1 cellular context compared by ENCODE assay signal in genomic region chr19:11265785-11266236, GRCh38.
TF ChIP-seq lines count a peak whose summit lies in the region.

No MANE protein-coding gene starts in this region.

TF ChIP-seq in HepG2, 621 proteins besides CTCF, POLR2A, EP300 and RAD21 (continued from another document and continues in another):
- TF ChIP-seq ZBTB34 (CRISPR knock-in tag; IDR thresholded peaks at IDR 0.05) (peak; percentile 96), NFAT5 (CRISPR knock-in tag; IDR thresholded peaks at IDR 0.05) (0 out of 2 replicates have a peak, but pooled peaks have one; percentile 80), ZSCAN9 (CRISPR knock-in tag; IDR thresholded peaks at IDR 0.05; ENCODE audit: borderline replicate concordance) (peak; percentile 97), IRF1 (CRISPR knock-in tag; IDR thresholded peaks at IDR 0.05; ENCODE audit: low read depth) (0 out of 2 replicates have a peak, but pooled peaks have one; percentile 52), SRY (CRISPR knock-in tag; IDR thresholded peaks at IDR 0.05) (0 out of 2 replicates have a peak, but pooled peaks have one; percentile 71), ZNF770 (CRISPR knock-in tag; IDR thresholded peaks at IDR 0.05) (peak; percentile 96), SMAD1 (CRISPR knock-in tag; IDR thresholded peaks at IDR 0.05; ENCODE audit: borderline replicate concordance, low read depth) (peak; percentile 89; the same call in 1 of the 2 replicates), DR1 (CRISPR knock-in tag; IDR thresholded peaks at IDR 0.05) (0 out of 2 replicates have a peak, but pooled peaks have one; percentile 32), ZNF414 (CRISPR knock-in tag; IDR thresholded peaks at IDR 0.05) (peak; percentile 82), TEAD2 (CRISPR knock-in tag; IDR thresholded peaks at IDR 0.05) (no peak), SMAD9 (CRISPR knock-in tag; IDR thresholded peaks at IDR 0.05) (peak; percentile 97), ZNF530 (CRISPR knock-in tag; IDR thresholded peaks at IDR 0.05; ENCODE audit: low read depth) (no peak), DRAP1 (CRISPR knock-in tag; IDR thresholded peaks at IDR 0.05) (peak; percentile 84), PAXIP1 (CRISPR knock-in tag; conservative IDR thresholded peaks at IDR 0.05) (peak; percentile 99), SRF (IDR thresholded peaks at IDR 0.05; ENCODE audit: low read depth, low read length) (no peak), ZFP36L2 (CRISPR knock-in tag; IDR thresholded peaks at IDR 0.05) (0 out of 2 replicates have a peak, but pooled peaks have one; percentile 57), NCOA2 (CRISPR knock-in tag; IDR thresholded peaks at IDR 0.05) (peak; percentile 89), MBD4 (IDR thresholded peaks at IDR 0.05; ENCODE audit: borderline replicate concordance, low read length) (no peak), TFDP1 (CRISPR knock-in tag; IDR thresholded peaks at IDR 0.05; ENCODE audit: borderline replicate concordance) (peak; percentile 95), ZHX1 (CRISPR knock-in tag; IDR thresholded peaks at IDR 0.05; ENCODE audit: low read depth) (peak; percentile 77; the same call in 1 of the 2 replicates), PHF5A (CRISPR knock-in tag; IDR thresholded peaks at IDR 0.05; ENCODE audit: low read depth, unreplicated experiment) (peak; percentile 96), ZNF160 (CRISPR knock-in tag; IDR thresholded peaks at IDR 0.05) (peak; percentile 82; the same call in 1 of the 2 replicates), ZSCAN22 (CRISPR knock-in tag; IDR thresholded peaks at IDR 0.05) (peak; percentile 72; the same call in 1 of the 2 replicates), SNAI1 (CRISPR knock-in tag; IDR thresholded peaks at IDR 0.05; ENCODE audit: borderline replicate concordance) (0 out of 2 replicates have a peak, but pooled peaks have one; percentile 57), ZNF446 (CRISPR knock-in tag; IDR thresholded peaks at IDR 0.05) (no peak; the same call in 1 of the 2 replicates), MATR3 (CRISPR knock-in tag; IDR thresholded peaks at IDR 0.05) (no peak), NBN (conservative IDR thresholded peaks at IDR 0.05) (no peak), TBX3 (IDR thresholded peaks at IDR 0.05; ENCODE audit: borderline replicate concordance) (peak; percentile 63; the same call in 1 of the 2 replicates), GATAD2A (CRISPR knock-in tag; IDR thresholded peaks at IDR 0.05) (peak; percentile 97), ZNF564 (CRISPR knock-in tag; IDR thresholded peaks at IDR 0.05) (peak; percentile 94), ZKSCAN1 (IDR thresholded peaks at IDR 0.05; ENCODE audit: low read length) (no peak), ZNF468 (CRISPR knock-in tag; IDR thresholded peaks at IDR 0.05) (no peak), ZNF567 (CRISPR knock-in tag; IDR thresholded peaks at IDR 0.05; ENCODE audit: borderline replicate concordance) (no peak; the same call in 1 of the 2 replicates), AGO2 (optimal IDR thresholded peaks at IDR 0.05; ENCODE audit: low read depth, low read length) (no peak)
- TF ChIP-seq, protein P1, sequence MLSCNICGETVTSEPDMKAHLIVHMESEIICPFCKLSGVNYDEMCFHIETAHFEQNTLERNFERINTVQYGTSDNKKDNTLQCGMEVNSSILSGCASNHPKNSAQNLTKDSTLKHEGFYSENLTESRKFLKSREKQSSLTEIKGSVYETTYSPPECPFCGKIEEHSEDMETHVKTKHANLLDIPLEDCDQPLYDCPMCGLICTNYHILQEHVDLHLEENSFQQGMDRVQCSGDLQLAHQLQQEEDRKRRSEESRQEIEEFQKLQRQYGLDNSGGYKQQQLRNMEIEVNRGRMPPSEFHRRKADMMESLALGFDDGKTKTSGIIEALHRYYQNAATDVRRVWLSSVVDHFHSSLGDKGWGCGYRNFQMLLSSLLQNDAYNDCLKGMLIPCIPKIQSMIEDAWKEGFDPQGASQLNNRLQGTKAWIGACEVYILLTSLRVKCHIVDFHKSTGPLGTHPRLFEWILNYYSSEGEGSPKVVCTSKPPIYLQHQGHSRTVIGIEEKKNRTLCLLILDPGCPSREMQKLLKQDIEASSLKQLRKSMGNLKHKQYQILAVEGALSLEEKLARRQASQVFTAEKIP (CRISPR knock-in tag; IDR thresholded peaks at IDR 0.05; ENCODE audit: borderline replicate concordance): no peak
